In genomic region chr11:59556883-59557205, GRCh38 we compare ENCODE assay signal across 9 cellular contexts. TPM values are rescaled to one million over a fixed set of nuclear protein-coding genes. Genes with fewer than 3 reads are reported as not detected.
DNase-seq lines count a peak whose midpoint lies in the region; ATAC-seq and TF ChIP-seq lines count a peak whose summit lies in the region.
"Had no signal": no experiment of that assay in that cellular context is flagged by ENCODE, and none has a peak within 500 bp of the region (broad histone marks: within the 10 kb centered on the region; RNA-seq: fewer than 3 reads in every experiment).

No MANE protein-coding gene starts in this region.

- WGBS in endodermal cell (ENCODE audit: insufficient coverage in 1 of 2, insufficient read length in 1 of 2), 2 experiments: 6 to 11% methylated on average over 8 to 11 of the region's 11 CpGs
- 30 to 56% methylated on average over 11 of the region's 11 CpGs for WGBS in sigmoid colon, 2 donors

- H3K9me2 ChIP-seq in GM23338 (ENCODE audit: insufficient read depth) (no peaks in the 10 kb centered on the region), PC-9 (ENCODE audit: insufficient read depth) (no peaks in the 10 kb centered on the region)

- ATAC-seq in CD4-positive, alpha-beta T cell (ENCODE audit: poor library complexity): no peak
- ATAC-seq in GM23338 (peak; percentile 2; the same call in 2 of the 3 replicates), HG02884 (IDR thresholded peaks at IDR 0.05; ENCODE audit: unreplicated experiment) (no peak)

- no peak for TF ChIP-seq CTCF in CD4-positive, alpha-beta T cell (IDR thresholded peaks at IDR 0.05)
- TF ChIP-seq CTCF in GM23338 (conservative IDR thresholded peaks at IDR 0.05; ENCODE audit: low read depth in 2 of 2): no peak
- TF ChIP-seq CTCF in PC-9 (conservative IDR thresholded peaks at IDR 0.05): no peak
- TF ChIP-seq CTCF in endodermal cell (conservative IDR thresholded peaks at IDR 0.05): no peak
- no peak for TF ChIP-seq CTCF in sigmoid colon (IDR thresholded peaks at IDR 0.05)
- no peak for TF ChIP-seq CTCF in WERI-Rb-1 (IDR thresholded peaks at IDR 0.05; ENCODE audit: low read depth, low read length)

- H3F3A ChIP-seq in GM23338 (replicated peaks; ENCODE audit: low read depth) (peaks cover 7% of the 10 kb centered on the region; the same call in 1 of the 2 replicates), PC-9 (ENCODE audit: insufficient read depth, low read depth) (peaks cover 58% of the 10 kb centered on the region)

- H3K4me1 ChIP-seq in GM23338 (ENCODE audit: insufficient read depth): peaks cover 9% of the 10 kb centered on the region
- H3K4me1 ChIP-seq in PC-9 (replicated peaks; ENCODE audit: insufficient read depth): peaks cover 24% of the 10 kb centered on the region
- H3K4me1 ChIP-seq in endodermal cell (ENCODE audit: control insufficient read depth, insufficient read depth, low read length): no peaks in the 10 kb centered on the region
- H3K4me1 ChIP-seq in sigmoid colon: peaks cover 0 to 34% (median 15%) of the 10 kb centered on the region in 4 donors

- H3K36me3 Mint-ChIP-seq in CD4-positive, alpha-beta T cell (ENCODE audit: low read depth): peaks cover 20% of the 10 kb centered on the region
- H3K36me3 Mint-ChIP-seq in GM23338 (ENCODE audit: low read depth) (peaks cover 3% of the 10 kb centered on the region; the same call in 2 of the 3 replicates), endodermal cell (ENCODE audit: low read depth) (no peaks in the 10 kb centered on the region)

- no peaks in the 10 kb centered on the region for H4K20me1 ChIP-seq in GM23338 (replicated peaks; ENCODE audit: insufficient read depth)
- H4K20me1 ChIP-seq in PC-9 (ENCODE audit: insufficient read depth): peaks cover 4% of the 10 kb centered on the region; the same call in 1 of the 2 replicates

- intact Hi-C loops in CD4-positive, alpha-beta T cell (cut with DNase I, micrococcal nuclease): loop anchor here in 1 of 2 experiments (5.0 to 10.0 kb wide), 2 partner anchors 255 to 382 kb away; partner anchors contain the start of genes DTX4 and MRPL16
- intact Hi-C loops in PC-9 (cut with micrococcal nuclease; ENCODE audit: unreplicated experiment) (loop anchor here (10.0 kb wide), 1 partner anchor 1782 kb away; no protein-coding TSS in a partner anchor), sigmoid colon (cut with DNase I) (loop anchor here (10.0 kb wide), 3 partner anchors 412 to 1892 kb away; partner anchors contain the start of genes FAM111A, TMEM109 and ZDHHC5)

- H3K4me2 ChIP-seq in GM23338: peak overlapping the region; percentile 85
- H3K4me2 ChIP-seq in PC-9: peak overlapping the region; percentile 82

- H3K9ac ChIP-seq in endodermal cell (ENCODE audit: extremely low read depth, low read length, poor library complexity, severe bottlenecking): peak overlapping the region; percentile 47

- no peaks in the 10 kb centered on the region for H3K9me3 Mint-ChIP-seq in CD4-positive, alpha-beta T cell
- H3K9me3 Mint-ChIP-seq in GM23338 (peaks cover 12% of the 10 kb centered on the region; the same call in 2 of the 3 replicates), endodermal cell (no peaks in the 10 kb centered on the region)

- CTCF ChIA-PET in CD4-positive, alpha-beta T cell (lab: Charles Lee): interaction anchor here (1.2 kb wide), 1 partner anchor 59 kb away, joined by 4 read pairs; no protein-coding TSS in a partner anchor
- CTCF ChIA-PET in PC-9 (lab: Charles Lee): no interaction called here

- no peak for TF ChIP-seq POLR2A in sigmoid colon (IDR thresholded peaks at IDR 0.05)

- H3K9me3 ChIP-seq in CD4-positive, alpha-beta T cell (ENCODE audit: control insufficient read depth, low read length): no peaks in the 10 kb centered on the region
- H3K9me3 ChIP-seq in PC-9 (ENCODE audit: insufficient read depth, low read depth): no peaks in the 10 kb centered on the region
- no peaks in the 10 kb centered on the region for H3K9me3 ChIP-seq in endodermal cell (ENCODE audit: control insufficient read depth, low read length)
- no peaks in the 10 kb centered on the region for H3K9me3 ChIP-seq in sigmoid colon
- no peaks in the 10 kb centered on the region for H3K9me3 ChIP-seq in WERI-Rb-1 (ENCODE audit: severe bottlenecking)

- peak overlapping the region; percentile 61 for H3K4me3 Mint-ChIP-seq in CD4-positive, alpha-beta T cell
- H3K4me3 Mint-ChIP-seq in GM23338 (peak overlapping the region; percentile 88), endodermal cell (peak overlapping the region; percentile 80)

- POLR2A ChIA-PET in CD4-positive, alpha-beta T cell (lab: Charles Lee): interaction anchor here (1.3 to 2.2 kb wide), 4 partner anchors 9 to 112 kb away, joined by 4 to 13 read pairs (median 8); partner anchors contain the start of genes OSBP and PATL1
- POLR2A ChIA-PET in PC-9 (lab: Charles Lee; ENCODE audit: unreplicated experiment): interaction anchor here (0.6 kb wide), 1 partner anchor 8 kb away, joined by 5 read pairs; no protein-coding TSS in a partner anchor

- peak overlapping the region; percentile 82 for H3K4me3 ChIP-seq in GM23338
- H3K4me3 ChIP-seq in PC-9: peak overlapping the region; percentile 62
- peak overlapping the region; percentile 85 for H3K4me3 ChIP-seq in endodermal cell (ENCODE audit: low read length)
- peak overlapping the region in 2 of 4 donors; percentile 41 to 42 for H3K4me3 ChIP-seq in sigmoid colon
- no peak overlapping the region for H3K4me3 ChIP-seq in WERI-Rb-1 (ENCODE audit: low read depth, low read length)

- H2AFZ ChIP-seq in GM23338: peak overlapping the region; percentile 16
- H2AFZ ChIP-seq in PC-9: peak overlapping the region; percentile 90

- no peak overlapping the region for H3K27ac ChIP-seq in CD4-positive, alpha-beta T cell (ENCODE audit: low read depth, low read length)
- no peak overlapping the region for H3K27ac ChIP-seq in GM23338 (ENCODE audit: low read depth)
- H3K27ac ChIP-seq in PC-9: peak overlapping the region; percentile 82
- H3K27ac ChIP-seq in endodermal cell (ENCODE audit: low read depth, low read length): no peak overlapping the region
- H3K27ac ChIP-seq in sigmoid colon: peak overlapping the region in 3 of 4 donors; percentile 68 to 71 (median 69)
- no peak overlapping the region for H3K27ac ChIP-seq in WERI-Rb-1

- no peak for TF ChIP-seq EP300 in sigmoid colon (IDR thresholded peaks at IDR 0.05)

- no peak for DNase-seq in CD4-positive, alpha-beta T cell
- peak; percentile 31 for DNase-seq in GM23338 (ENCODE audit: low spot score)
- DNase-seq in PC-9: peak; percentile 34 to 61
- DNase-seq in endodermal cell: peak; percentile 63
- no peak for DNase-seq in sigmoid colon
- DNase-seq in NCI-H446 (lab: John Stamatoyannopoulos, UW): no peak
- no peak for DNase-seq in WERI-Rb-1

- peak overlapping the region; percentile 92 for H3K27ac Mint-ChIP-seq in CD4-positive, alpha-beta T cell
- H3K27ac Mint-ChIP-seq in GM23338 (no peak overlapping the region), endodermal cell (peak overlapping the region; percentile 59)

- H3K79me2 ChIP-seq in GM23338 (replicated peaks; ENCODE audit: insufficient read depth) (no peaks in the 10 kb centered on the region), PC-9 (ENCODE audit: low read depth) (no peaks in the 10 kb centered on the region)

- BruUV-seq in PC-9 (replicated peaks; lab: Mats Ljungman, UMichigan): no TSS peak

- H3K27me3 Mint-ChIP-seq in CD4-positive, alpha-beta T cell: peaks cover 10% of the 10 kb centered on the region
- peaks cover 46% of the 10 kb centered on the region for H3K27me3 Mint-ChIP-seq in GM23338 (ENCODE audit: insufficient read depth, low read depth, poor library complexity)
- H3K27me3 Mint-ChIP-seq in endodermal cell (ENCODE audit: insufficient read depth): peaks cover 6% of the 10 kb centered on the region

- no peaks in the 10 kb centered on the region for H3K36me3 ChIP-seq in GM23338 (ENCODE audit: insufficient read depth)
- no peaks in the 10 kb centered on the region for H3K36me3 ChIP-seq in PC-9 (ENCODE audit: low read depth)
- no peaks in the 10 kb centered on the region for H3K36me3 ChIP-seq in endodermal cell (ENCODE audit: control insufficient read depth, insufficient read depth, low read length)
- no peaks in the 10 kb centered on the region for H3K36me3 ChIP-seq in sigmoid colon
- peaks cover 4% of the 10 kb centered on the region for H3K36me3 ChIP-seq in WERI-Rb-1

- no peaks in the 10 kb centered on the region for H3K27me3 ChIP-seq in CD4-positive, alpha-beta T cell (ENCODE audit: control insufficient read depth, insufficient read depth, low read length)
- H3K27me3 ChIP-seq in GM23338 (ENCODE audit: insufficient read depth) (no peaks in the 10 kb centered on the region), PC-9 (ENCODE audit: insufficient read depth, low read depth) (no peaks in the 10 kb centered on the region), endodermal cell (ENCODE audit: control insufficient read depth, insufficient read depth, low read length, poor library complexity, severe bottlenecking) (no peaks in the 10 kb centered on the region), sigmoid colon (no peaks in the 10 kb centered on the region), WERI-Rb-1 (ENCODE audit: insufficient read depth, low read depth, severe bottlenecking) (no peaks in the 10 kb centered on the region)

- H3K4me1 Mint-ChIP-seq in CD4-positive, alpha-beta T cell (ENCODE audit: low read depth): peaks cover 60% of the 10 kb centered on the region
- H3K4me1 Mint-ChIP-seq in GM23338: peaks cover 14% of the 10 kb centered on the region; the same call in 2 of the 3 replicates
- peaks cover 10% of the 10 kb centered on the region for H3K4me1 Mint-ChIP-seq in endodermal cell

RNA-seq across cellular contexts. Expression of gene OR4D9, which starts 45.5 kb away (rescaled TPM):
- total RNA-seq in CD4-positive, alpha-beta T cell: not detected
- not detected in 2 replicates for total RNA-seq in GM23338 (2014; rRNA removed; shearing (Covaris generic))
- polyA plus RNA-seq in GM23338 (2016; fragmentation: Nextera tagmentation; extraction: Ambion mirVana) (not detected in 2 replicates), sigmoid colon (not detected)
- total RNA-seq in PC-9 (2021) (not detected in 2 replicates), endodermal cell (not detected), sigmoid colon (not detected)
- polyA plus RNA-seq in endodermal cell (2013, experiment 1 of 2): not detected
- polyA plus RNA-seq in endodermal cell (2013, experiment 2 of 2): not detected
- total RNA-seq: HT1080 had no signal

RNA-seq across cellular contexts. Expression of gene OR4D11, which starts 53.5 kb away (rescaled TPM):
- total RNA-seq in CD4-positive, alpha-beta T cell: not detected
- not detected in 2 replicates for total RNA-seq in GM23338 (2014; rRNA removed; shearing (Covaris generic))
- polyA plus RNA-seq in GM23338 (2016; fragmentation: Nextera tagmentation; extraction: Ambion mirVana): not detected in 2 replicates
- total RNA-seq in PC-9 (2021): not detected in 2 replicates
- total RNA-seq in endodermal cell: not detected
- polyA plus RNA-seq in endodermal cell (2013, experiment 1 of 2): not detected
- not detected for polyA plus RNA-seq in endodermal cell (2013, experiment 2 of 2)
- not detected for total RNA-seq in sigmoid colon
- not detected for polyA plus RNA-seq in sigmoid colon
- total RNA-seq: HT1080 had no signal

RNA-seq across cellular contexts. Expression of gene OSBP, which starts 58.7 kb away (rescaled TPM):
- 10 to 100 TPM; 54.9 to 58.2 TPM for total RNA-seq in CD4-positive, alpha-beta T cell
- total RNA-seq in GM23338 (2014; rRNA removed; shearing (Covaris generic)): 35.7 and 39.3 TPM in 2 replicates
- polyA plus RNA-seq in GM23338 (2016; fragmentation: Nextera tagmentation; extraction: Ambion mirVana) (11.0 and 13.1 TPM in 2 replicates), sigmoid colon (10 to 100 TPM; 16.2 to 24.7 (median 17.1) TPM)
- total RNA-seq in PC-9 (2021) (40.4 and 49.7 TPM in 2 replicates), endodermal cell (10 to 100 TPM; 41.2 to 44.3 TPM), sigmoid colon (10 to 100 TPM; 27.5 to 41.5 (median 30.0) TPM)
- polyA plus RNA-seq in endodermal cell (2013, experiment 1 of 2): 29.1 TPM
- polyA plus RNA-seq in endodermal cell (2013, experiment 2 of 2): 28.9 TPM

Comparison
In these comparisons a context has a peak if more than half of its experiments do, and no peak if none do; other contexts are left out.
1. DNase-seq: peak in GM23338 (single experiment), PC-9 (2 of 2) and endodermal cell (single experiment); none in CD4-positive, alpha-beta T cell (0 of 10), sigmoid colon (single experiment), NCI-H446 (0 of 2) and WERI-Rb-1 (single experiment).
2. H3K27ac ChIP-seq: peak in PC-9 (single experiment) and sigmoid colon (3 of 4); none in CD4-positive, alpha-beta T cell (single experiment), GM23338 (single experiment), endodermal cell (single experiment) and WERI-Rb-1 (single experiment).
3. Peak in every context shown above with its lines, with median percentiles within 50 percentile points of each other: H3K4me3 Mint-ChIP-seq.